1 cellular context compared by ENCODE assay signal in the genomic region with DNA sequence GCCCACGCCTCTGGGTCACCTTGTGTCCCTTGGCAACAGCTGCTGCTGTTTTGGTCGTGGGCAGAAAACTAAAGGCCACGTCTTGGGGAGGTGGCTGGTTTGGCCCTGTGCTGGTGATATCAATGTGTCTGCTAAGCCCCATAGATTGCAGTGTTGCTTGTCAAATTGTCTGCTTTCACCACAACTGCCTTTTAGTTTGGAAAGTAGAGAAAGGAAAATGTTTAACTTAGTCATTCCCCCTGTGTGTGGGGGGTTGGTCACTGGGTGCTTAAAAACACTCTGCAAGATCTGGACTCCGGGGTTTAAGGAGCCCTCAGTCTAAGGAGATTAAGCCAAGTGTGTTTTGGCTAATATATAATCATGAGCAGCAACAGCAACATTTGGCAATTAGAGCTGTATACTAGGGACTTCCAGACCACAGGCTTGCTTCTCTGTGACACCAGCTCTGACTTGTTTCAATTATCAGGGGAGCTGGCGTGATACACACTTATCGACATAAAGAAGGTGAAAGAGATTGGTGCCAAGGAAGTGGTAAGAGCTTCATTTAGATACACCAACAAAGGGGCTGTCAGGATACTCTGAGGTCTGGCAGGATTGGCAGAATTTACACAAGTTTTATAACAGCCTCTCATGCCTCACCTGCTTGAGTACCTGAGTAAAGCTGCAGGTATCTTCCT.
TF ChIP-seq lines count a peak whose summit lies in the region.

No MANE protein-coding gene starts in this region.

TF ChIP-seq in HepG2, 621 proteins besides CTCF, POLR2A, EP300 and RAD21:
- 0 out of 2 replicates have a peak, but pooled peaks have one; percentile 1 for TF ChIP-seq SOX5 (CRISPR knock-in tag; IDR thresholded peaks at IDR 0.05; ENCODE audit: borderline replicate concordance)
- no peak for TF ChIP-seq ZNF792 (CRISPR knock-in tag; IDR thresholded peaks at IDR 0.05)
- TF ChIP-seq ZNF501 (CRISPR knock-in tag; IDR thresholded peaks at IDR 0.05), result peak; percentile 14; the same call in 1 of the 2 replicates
- TF ChIP-seq ZNF788 (CRISPR knock-in tag; IDR thresholded peaks at IDR 0.05; ENCODE audit: borderline replicate concordance), result 0 out of 2 replicates have a peak, but pooled peaks have one; percentile 0
- no peak for TF ChIP-seq ZEB1 (IDR thresholded peaks at IDR 0.05; ENCODE audit: insufficient replicate concordance, low read depth)
- TF ChIP-seq CEBPB (IDR thresholded peaks at IDR 0.05; ENCODE audit: borderline replicate concordance, low read depth, low read length), result no peak
- TF ChIP-seq MAF1 (CRISPR knock-in tag; IDR thresholded peaks at IDR 0.05; ENCODE audit: borderline replicate concordance), result no peak
